In genomic region chr6:136226027-136226673, GRCh38 we compare ENCODE assay signal across 1 cellular context.
TF ChIP-seq lines count a peak whose summit lies in the region.

No MANE protein-coding gene starts in this region.

TF ChIP-seq in K562, 482 proteins besides CTCF, POLR2A, EP300 and RAD21 (continued from another document and continues in another):
- TF ChIP-seq ZNF384 (IDR thresholded peaks at IDR 0.05; ENCODE audit: low read depth, low read length) (no peak), HDAC6 (IDR thresholded peaks at IDR 0.05; ENCODE audit: low read depth, low read length) (no peak), ZNF77 (CRISPR knock-in tag; IDR thresholded peaks at IDR 0.05) (no peak), CHCHD3 (CRISPR knock-in tag; IDR thresholded peaks at IDR 0.05) (no peak), ZFP1 (CRISPR knock-in tag; IDR thresholded peaks at IDR 0.05) (no peak), U2AF1 (optimal IDR thresholded peaks at IDR 0.05; ENCODE audit: low read depth, low read length) (no peak), HMBOX1 (IDR thresholded peaks at IDR 0.05) (no peak), ZNF280B (CRISPR knock-in tag; IDR thresholded peaks at IDR 0.05) (no peak), SIN3A (IDR thresholded peaks at IDR 0.05; ENCODE audit: borderline replicate concordance in 2 of 2, control insufficient read depth in 1 of 2, low read depth in 2 of 2, low read length in 2 of 2) (no peak), ZNF830 (CRISPR knock-in tag; IDR thresholded peaks at IDR 0.05) (no peak), STAT5B (CRISPR knock-in tag; IDR thresholded peaks at IDR 0.05) (no peak), SOX6 (IDR thresholded peaks at IDR 0.05) (no peak), ZNF518B (CRISPR knock-in tag; IDR thresholded peaks at IDR 0.05) (no peak), ZNF764 (CRISPR knock-in tag; IDR thresholded peaks at IDR 0.05; ENCODE audit: low read depth) (no peak), MEF2A (IDR thresholded peaks at IDR 0.05; ENCODE audit: control insufficient read depth, low read depth, low read length) (no peak), CBX5 (IDR thresholded peaks at IDR 0.05; ENCODE audit: borderline replicate concordance, low read depth) (no peak), DPF2 (IDR thresholded peaks at IDR 0.05) (no peak), TCF15 (CRISPR knock-in tag; IDR thresholded peaks at IDR 0.05) (no peak), FOXJ3 (CRISPR knock-in tag; IDR thresholded peaks at IDR 0.05) (no peak), MAFK (IDR thresholded peaks at IDR 0.05; ENCODE audit: low read length) (no peak), EGR1 (conservative IDR thresholded peaks at IDR 0.05) (no peak), KLF13 (tag; IDR thresholded peaks at IDR 0.05; ENCODE audit: borderline replicate concordance, low read depth) (no peak), C11orf30 (IDR thresholded peaks at IDR 0.05; ENCODE audit: low read depth) (no peak), HDGF (IDR thresholded peaks at IDR 0.05) (no peak), BMI1 (IDR thresholded peaks at IDR 0.05; ENCODE audit: low read length) (peak; percentile 51; the same call in 1 of the 2 replicates), BCOR (IDR thresholded peaks at IDR 0.05) (no peak), SLC30A9 (CRISPR knock-in tag; IDR thresholded peaks at IDR 0.05) (no peak), MYNN (IDR thresholded peaks at IDR 0.05) (no peak), MYNN (CRISPR knock-in tag; IDR thresholded peaks at IDR 0.05) (no peak), SPI1 (IDR thresholded peaks at IDR 0.05; ENCODE audit: borderline replicate concordance, low read depth, low read length) (no peak), ZBTB9 (CRISPR knock-in tag; IDR thresholded peaks at IDR 0.05) (no peak), PHF21A (IDR thresholded peaks at IDR 0.05; ENCODE audit: borderline replicate concordance, low read depth) (no peak), CHD4 (IDR thresholded peaks at IDR 0.05; ENCODE audit: insufficient read depth, insufficient replicate concordance, low read depth, low read length, poor library complexity, severe bottlenecking) (no peak), PPARD (CRISPR knock-in tag; IDR thresholded peaks at IDR 0.05) (no peak), IRF1 (CRISPR knock-in tag; IDR thresholded peaks at IDR 0.05; ENCODE audit: borderline replicate concordance) (no peak), NUFIP1 (IDR thresholded peaks at IDR 0.05; ENCODE audit: partially characterized antibody) (no peak), ZC3H11A (IDR thresholded peaks at IDR 0.05; ENCODE audit: low read depth, low read length) (no peak), FOXO4 (CRISPR knock-in tag; IDR thresholded peaks at IDR 0.05) (no peak), ZNF311 (CRISPR knock-in tag; IDR thresholded peaks at IDR 0.05) (no peak), JUND (IDR thresholded peaks at IDR 0.05; ENCODE audit: borderline replicate concordance, low read depth, low read length) (no peak), JUND (tag; IDR thresholded peaks at IDR 0.05; ENCODE audit: borderline replicate concordance, low read depth, low read length) (no peak), ZNF695 (CRISPR knock-in tag; IDR thresholded peaks at IDR 0.05) (no peak), PCBP1 (IDR thresholded peaks at IDR 0.05; ENCODE audit: low read depth, low read length, poor library complexity, severe bottlenecking) (no peak), TAF9B (IDR thresholded peaks at IDR 0.05; ENCODE audit: partially characterized antibody) (no peak), ZNF639 (CRISPR knock-in tag; conservative IDR thresholded peaks at IDR 0.05 in 1 of 2, IDR thresholded peaks at IDR 0.05 in 1 of 2) (0 out of 4 replicates have a peak, but pooled peaks of 1 of the 2 experiments have one; percentile 3), YY1 (IDR thresholded peaks at IDR 0.05; ENCODE audit: borderline replicate concordance in 1 of 3, control insufficient read depth in 1 of 3, extremely low read depth in 1 of 3, insufficient read depth in 3 of 3, insufficient read length in 1 of 3, insufficient replicate concordance in 2 of 3, low read depth in 1 of 3, low read length in 2 of 3) (no peak), FOXP1 (CRISPR knock-in tag; IDR thresholded peaks at IDR 0.05) (no peak), PYGO2 (tag; IDR thresholded peaks at IDR 0.05) (no peak), ZSCAN29 (IDR thresholded peaks at IDR 0.05) (no peak), ZMIZ1 (IDR thresholded peaks at IDR 0.05; ENCODE audit: low read depth in 2 of 2, low read length in 2 of 2) (no peak), ZNF707 (CRISPR knock-in tag; conservative IDR thresholded peaks at IDR 0.05) (no peak), RBM22 (IDR thresholded peaks at IDR 0.05; ENCODE audit: low read depth, low read length, poor library complexity, severe bottlenecking) (no peak), ZNF75A (CRISPR knock-in tag; IDR thresholded peaks at IDR 0.05) (no peak), CREB3L1 (IDR thresholded peaks at IDR 0.05; ENCODE audit: borderline replicate concordance, low read depth) (no peak), ZNF24 (IDR thresholded peaks at IDR 0.05) (no peak), MXD1 (CRISPR knock-in tag; IDR thresholded peaks at IDR 0.05; ENCODE audit: borderline replicate concordance, poor library complexity, severe bottlenecking) (no peak)
